8 cellular contexts compared by ENCODE assay signal in the genomic region with DNA sequence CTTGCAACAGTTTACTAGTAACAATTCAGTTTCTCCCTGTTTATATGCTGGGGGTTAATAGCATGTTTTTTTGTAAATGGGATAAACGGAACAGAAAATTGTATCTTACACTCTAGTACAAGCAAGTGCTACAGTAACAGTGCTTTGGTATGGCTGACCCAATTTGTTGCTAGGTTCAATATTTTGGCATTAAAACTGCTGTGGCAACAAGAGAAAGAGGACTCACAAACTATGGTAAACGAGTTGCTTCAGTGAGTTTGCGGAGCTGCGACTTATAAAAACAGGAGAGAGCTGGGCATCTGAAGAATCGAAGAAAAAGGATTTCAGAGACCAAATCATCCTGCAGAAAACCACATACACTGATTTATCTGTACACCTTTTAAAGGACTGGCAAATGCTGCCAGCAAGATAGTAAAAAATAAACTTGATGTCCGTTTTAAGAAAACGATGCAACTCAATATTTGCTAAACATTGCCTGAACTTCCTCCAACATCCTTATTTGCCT. TPM values are rescaled to one million over a fixed set of nuclear protein-coding genes. Genes with fewer than 3 reads are reported as not detected.
A peak's percentile ranks its signal among the peaks of the same experiment; 100 is the strongest.
DNase-seq lines count a peak whose midpoint lies in the region; ATAC-seq, FAIRE-seq and TF ChIP-seq lines count a peak whose summit lies in the region.

No MANE protein-coding gene starts in this region.

- H4K20me1 ChIP-seq in OCI-LY7 (ENCODE audit: insufficient read depth, low read length) = peaks cover 28% of the 10 kb centered on the region
- peaks cover 2 to 4% of the 10 kb centered on the region in 2 experiments for H4K20me1 ChIP-seq in H1 (replicated peaks in 1 of 2; ENCODE audit: control insufficient read depth in 1 of 2, insufficient read depth in 2 of 2, low read length in 2 of 2)

- POLR2A ChIA-PET in OCI-LY7 (lab: Charles Lee) (interaction anchor here (1.0 to 2.1 kb wide), 4 partner anchors 9 to 25 kb away, joined by 3 to 7 read pairs (median 5); no protein-coding TSS in a partner anchor), H1 (lab: Charles Lee; ENCODE audit: partially characterized antibody) (interaction anchor here (0.6 to 2.2 kb wide), 13 partner anchors 9 to 336 kb away, joined by 3 to 7 read pairs (median 4); a partner anchor contains a TSS)

- H3K4me3 Mint-ChIP-seq in Calu3 (ENCODE audit: low read depth, unreplicated experiment) (peak overlapping the region; percentile 49), natural killer cell (peak overlapping the region; percentile 92)

- CTCF ChIA-PET in Calu3 (lab: Charles Lee) (interaction anchor here (0.8 kb wide), 1 partner anchor 10 kb away, joined by 5 read pairs; no protein-coding TSS in a partner anchor), OCI-LY7 (lab: Charles Lee; ENCODE audit: unreplicated experiment) (no interaction called here), H1 (lab: Charles Lee; ENCODE audit: partially characterized antibody) (interaction anchor here (0.9 to 2.1 kb wide), 6 partner anchors 16 to 153 kb away, joined by 3 to 9 read pairs (median 3); a partner anchor contains a TSS)

- WGBS in H1 (ENCODE audit: extremely low coverage in 1 of 2, insufficient coverage in 1 of 2, insufficient read length in 1 of 2, insufficient replicate concordance in 2 of 2, low coverage in 1 of 2, low lambda C conversion rate in 2 of 2, missing lambda C conversion rate in 1 of 2), 2 experiments = 37% methylated on average over 7 of the region's 7 CpGs; no CpG with 5 or more reads in 1 of the 2 experiments

- no peak for ATAC-seq in natural killer cell
- no peak for ATAC-seq in GM18909 (IDR thresholded peaks at IDR 0.05; ENCODE audit: poor library complexity, unreplicated experiment)

- no peak overlapping the region for H2AK5ac ChIP-seq in H1 (ENCODE audit: low read depth, low read length)

- H3K27me3 ChIP-seq in H1 (replicated peaks in 1 of 4; ENCODE audit: control insufficient read depth in 3 of 4, extremely low read depth in 1 of 4, insufficient read depth in 3 of 4, low read length in 3 of 4) = no peaks in the 10 kb centered on the region

- H3K36me3 ChIP-seq in OCI-LY7 (ENCODE audit: insufficient read depth, low read length) (peaks cover 46% of the 10 kb centered on the region), H1 (ENCODE audit: control insufficient read depth in 2 of 4, insufficient read depth in 4 of 4, low read length in 3 of 4) (peaks cover 0 to 7% (median 0%) of the 10 kb centered on the region in 4 experiments; a peak in 1 of 8 replicates)

- H2AFZ ChIP-seq in OCI-LY7 (ENCODE audit: low read length) = no peak overlapping the region
- H2AFZ ChIP-seq in H1 (ENCODE audit: low read length) = no peak overlapping the region; the same call in 1 of the 2 replicates

- no peak overlapping the region for H2BK20ac ChIP-seq in H1 (ENCODE audit: low read length)

- H3K4me1 Mint-ChIP-seq in Calu3 (ENCODE audit: low read depth, unreplicated experiment) = peaks cover 9% of the 10 kb centered on the region
- peaks cover 55 to 56% of the 10 kb centered on the region in 2 donors for H3K4me1 Mint-ChIP-seq in natural killer cell

- no peak overlapping the region for H4K91ac ChIP-seq in H1 (replicated peaks; ENCODE audit: insufficient read length, low read length)

- no peaks in the 10 kb centered on the region for H3K9me2 ChIP-seq in OCI-LY7 (ENCODE audit: insufficient read depth, low read length)

- peak overlapping the region in 3 of 4 experiments; percentile 21 to 75 (median 28); a peak in 3 of 7 replicates for H3K9ac ChIP-seq in H1 (replicated peaks in 1 of 4; ENCODE audit: extremely low read depth in 1 of 4, low read depth in 3 of 4, low read length in 3 of 4)

- H3K14ac ChIP-seq in H1 (ENCODE audit: insufficient read length) = no peak overlapping the region

- H4K8ac ChIP-seq in H1 (ENCODE audit: extremely low read depth, insufficient read depth, low read length) = no peak overlapping the region

- H3K9me3 ChIP-seq in OCI-LY7 (ENCODE audit: low read length) (no peaks in the 10 kb centered on the region), H1 (ENCODE audit: insufficient read depth in 2 of 2, low read depth in 1 of 2, low read length in 1 of 2) (no peaks in the 10 kb centered on the region)

- H3K23ac ChIP-seq in H1 (ENCODE audit: insufficient read length) = no peak overlapping the region

- intact Hi-C loops in Calu3 (cut with micrococcal nuclease; ENCODE audit: unreplicated experiment) (loop anchor here (5.0 kb wide), 1 partner anchor 120 kb away; no protein-coding TSS in a partner anchor), OCI-LY7 (cut with micrococcal nuclease; ENCODE audit: unreplicated experiment) (loop anchor here (10.0 kb wide), 3 partner anchors 698 to 1902 kb away; a partner anchor contains a TSS), natural killer cell (cut with micrococcal nuclease) (no loop called here)

- peaks cover 38% of the 10 kb centered on the region for H3K4me1 ChIP-seq in OCI-LY7 (ENCODE audit: insufficient read depth, low read length, poor library complexity, severe bottlenecking)
- peaks cover 0 to 5% (median 1%) of the 10 kb centered on the region in 4 experiments; a peak in 2 of 7 replicates for H3K4me1 ChIP-seq in H1 (replicated peaks in 1 of 4; ENCODE audit: control insufficient read depth in 3 of 4, insufficient read depth in 4 of 4, low read length in 3 of 4)

- no peak overlapping the region for H3K56ac ChIP-seq in H1 (replicated peaks; ENCODE audit: insufficient read length, low read depth, low read length)

- H3K23me2 ChIP-seq in H1 (ENCODE audit: low read depth, low read length) = peaks cover 9% of the 10 kb centered on the region; the same call in 1 of the 2 replicates

- H3K9me3 Mint-ChIP-seq in Calu3 (ENCODE audit: low read depth, unreplicated experiment) = no peaks in the 10 kb centered on the region
- no peaks in the 10 kb centered on the region for H3K9me3 Mint-ChIP-seq in natural killer cell

- H3K27ac ChIP-seq in OCI-LY7 (ENCODE audit: low read depth, low read length, poor library complexity, severe bottlenecking) (no peak overlapping the region), H1 (ENCODE audit: low read depth, low read length) (no peak overlapping the region)

- no peaks in the 10 kb centered on the region for H3K79me1 ChIP-seq in H1 (ENCODE audit: low read depth, low read length)

- no TSS peak for BruUV-seq in Calu3 (replicated peaks; lab: Mats Ljungman, UMichigan)
- no TSS peak for BruUV-seq in OCI-LY7 (replicated peaks; lab: Mats Ljungman, UMichigan)

- DNase-seq in Calu3 (peak; percentile 6), OCI-LY7 (ENCODE audit: low spot score) (peak; percentile 5), H1 (ENCODE audit: low read depth in 1 of 2, low spot score in 2 of 2) (no peak), natural killer cell (no peak), Ammon's horn (ENCODE audit: low spot score) (no peak), amniotic stem cell (lab: John Stamatoyannopoulos, UW) (no peak), NCI-H2029 (lab: John Stamatoyannopoulos, UW) (no peak)

- TF ChIP-seq EP300 in H1 (IDR thresholded peaks at IDR 0.05; ENCODE audit: borderline replicate concordance in 1 of 2, low read depth in 2 of 2, low read length in 2 of 2) = no peak

- H3K79me2 ChIP-seq in OCI-LY7 (ENCODE audit: insufficient read depth, low read depth, low read length) = peaks cover 81% of the 10 kb centered on the region
- peaks cover 5 to 72% of the 10 kb centered on the region in 2 experiments; a peak in 2 of 4 replicates for H3K79me2 ChIP-seq in H1 (ENCODE audit: control insufficient read depth in 1 of 2, insufficient read depth in 2 of 2, low read length in 2 of 2)

- no peak for TF ChIP-seq RAD21 in H1 (IDR thresholded peaks at IDR 0.05 in 1 of 2, conservative IDR thresholded peaks at IDR 0.05 in 1 of 2; ENCODE audit: low read depth in 2 of 2, low read length in 2 of 2)

- H2BK15ac ChIP-seq in H1 (ENCODE audit: low read length) = no peak overlapping the region

- no peak overlapping the region for H3K18ac ChIP-seq in H1 (ENCODE audit: extremely low read depth, low read length)

- H3K36me3 Mint-ChIP-seq in Calu3 (ENCODE audit: insufficient read depth, unreplicated experiment) = peaks cover 43% of the 10 kb centered on the region
- H3K36me3 Mint-ChIP-seq in natural killer cell = no peaks in the 10 kb centered on the region

- H3K27ac Mint-ChIP-seq in Calu3 (ENCODE audit: unreplicated experiment) (peak overlapping the region; percentile 45), natural killer cell (peak overlapping the region; percentile 85 to 92)

- H2BK12ac ChIP-seq in H1 (ENCODE audit: low read depth, low read length) = no peak overlapping the region; the same call in 1 of the 2 replicates

- no peak overlapping the region for H2BK5ac ChIP-seq in H1 (ENCODE audit: low read depth, low read length)

- no peak overlapping the region for H2BK120ac ChIP-seq in H1 (replicated peaks; ENCODE audit: low read depth, low read length)

- FAIRE-seq in H1 (lab: Jason Lieb, UNC) = no peak

- no peak overlapping the region for H4K5ac ChIP-seq in H1 (ENCODE audit: insufficient read length, low read depth, low read length)

- peak overlapping the region; percentile 89 for H3K4me2 ChIP-seq in OCI-LY7 (ENCODE audit: low read length)
- peak overlapping the region; percentile 87 for H3K4me2 ChIP-seq in H1 (ENCODE audit: insufficient read depth in 1 of 2, low read depth in 2 of 2, low read length in 2 of 2)

- TF ChIP-seq CTCF in Calu3 (IDR thresholded peaks at IDR 0.05; ENCODE audit: unreplicated experiment) (no peak), OCI-LY7 (conservative IDR thresholded peaks at IDR 0.05; ENCODE audit: low read length) (no peak), H1 (IDR thresholded peaks at IDR 0.05; ENCODE audit: control extremely low read depth in 1 of 3, insufficient read depth in 1 of 3, low read depth in 1 of 3, low read length in 3 of 3) (no peak), natural killer cell (IDR thresholded peaks at IDR 0.05) (no peak)

- TF ChIP-seq POLR2A in H1 (IDR thresholded peaks at IDR 0.05; ENCODE audit: control extremely low read depth in 1 of 2, low read depth in 2 of 2, low read length in 2 of 2) = no peak

- H3K27me3 Mint-ChIP-seq in Calu3 (ENCODE audit: unreplicated experiment) (no peaks in the 10 kb centered on the region), natural killer cell (ENCODE audit: low read depth in 2 of 2) (no peaks in the 10 kb centered on the region)

- no peak overlapping the region for H3K4ac ChIP-seq in H1 (replicated peaks; ENCODE audit: insufficient read length, low read depth, low read length)

- H3K4me3 ChIP-seq in OCI-LY7 (ENCODE audit: low read depth, low read length, poor library complexity, severe bottlenecking) (peak overlapping the region; percentile 92), H1 (ENCODE audit: extremely low read depth in 1 of 4, insufficient read depth in 2 of 4, low read depth in 3 of 4, low read length in 4 of 4) (peak overlapping the region; percentile 61 to 82 (median 71))

RNA-seq across cellular contexts. Expression of a gene that starts 2.2 kb away (rescaled TPM):
- 60.2 and 70.8 TPM in 2 replicates for total RNA-seq in Calu3 (2022)
- 86.5 and 98.5 TPM in 2 replicates for total RNA-seq in OCI-LY7 (2014; rRNA removed; shearing (Covaris generic))
- 109 and 114 TPM in 2 replicates for total RNA-seq in OCI-LY7 (2022)
- 93.6 and 96.2 TPM in 2 replicates for total RNA-seq in H1 (2021; fragmentation: NEBNext Ultra II Directional; extraction: Animal tissue kit (Norgen Biotek cat#: 25700))
- 29.6 and 41.0 TPM in 2 replicates for polyA plus RNA-seq in H1 (2011; rRNA removed)
- polyA plus RNA-seq in H1 (2011; cell fraction: cytosol; rRNA removed) = 50.9 TPM
- 34.0 TPM for polyA plus RNA-seq in H1 (2011; cell fraction: nucleus; rRNA removed)
- polyA plus RNA-seq in H1 (2012, experiment 1 of 2) = 60.2 to 74.7 TPM (median 69.2 TPM) in 4 replicates
- polyA plus RNA-seq in H1 (2012, experiment 2 of 2) = 19.3 TPM
- 58.7 TPM for polyA plus RNA-seq in H1 (2013, experiment 1 of 2)
- 55.8 TPM for polyA plus RNA-seq in H1 (2013, experiment 2 of 2)
- 88.1 and 101 TPM in 2 replicates for polyA minus RNA-seq in H1 (2011; rRNA and poly(A)+ RNA removed)
- polyA minus RNA-seq in H1 (2011; cell fraction: cytosol; rRNA and poly(A)+ RNA removed) = 52.0 TPM
- polyA minus RNA-seq in H1 (2011; cell fraction: nucleus; rRNA and poly(A)+ RNA removed) = 43.4 TPM
- 100 to 1,000 TPM; 102 to 115 (median 112) TPM for total RNA-seq in natural killer cell

RNA-seq across cellular contexts. Expression of a gene that starts 2.6 kb away (rescaled TPM):
- total RNA-seq in Calu3 (2022) = 11.4 and 11.5 TPM in 2 replicates
- total RNA-seq in OCI-LY7 (2014; rRNA removed; shearing (Covaris generic)) = 32.8 and 34.3 TPM in 2 replicates
- 36.1 and 37.3 TPM in 2 replicates for total RNA-seq in OCI-LY7 (2022)
- 31.6 and 32.4 TPM in 2 replicates for total RNA-seq in H1 (2021; fragmentation: NEBNext Ultra II Directional; extraction: Animal tissue kit (Norgen Biotek cat#: 25700))
- polyA plus RNA-seq in H1 (2011; rRNA removed) = 4.5 and 7.9 TPM in 2 replicates
- polyA plus RNA-seq in H1 (2011; cell fraction: cytosol; rRNA removed) = 8.4 TPM
- polyA plus RNA-seq in H1 (2011; cell fraction: nucleus; rRNA removed) = 17.8 TPM
- polyA plus RNA-seq in H1 (2012, experiment 1 of 2) = 9.2 to 17.4 TPM (median 11.4 TPM) in 4 replicates
- 1.1 TPM for polyA plus RNA-seq in H1 (2012, experiment 2 of 2)
- 30.4 TPM for polyA plus RNA-seq in H1 (2013, experiment 1 of 2)
- polyA plus RNA-seq in H1 (2013, experiment 2 of 2) = 29.3 TPM
- 16.1 and 25.1 TPM in 2 replicates for polyA minus RNA-seq in H1 (2011; rRNA and poly(A)+ RNA removed)
- 13.4 TPM for polyA minus RNA-seq in H1 (2011; cell fraction: cytosol; rRNA and poly(A)+ RNA removed)
- polyA minus RNA-seq in H1 (2011; cell fraction: nucleus; rRNA and poly(A)+ RNA removed) = 55.0 TPM
- total RNA-seq in natural killer cell = 10 to 100 TPM; 32.6 to 37.5 (median 34.1) TPM

Comparison
In these comparisons a context has a peak if more than half of its experiments do, and no peak if none do; other contexts are left out.
1. DNase-seq: peak in Calu3 (single experiment) and OCI-LY7 (single experiment); none in H1 (0 of 2), natural killer cell (single experiment), Ammon's horn (single experiment), amniotic stem cell (single experiment) and NCI-H2029 (single experiment).